ENCODE assay signal across 8 cellular contexts in genomic region chr19:18328340-18329034, GRCh38. TPM values are rescaled to one million over a fixed set of nuclear protein-coding genes. Genes with fewer than 3 reads are reported as not detected.
DNase-seq lines count a peak whose midpoint lies in the region; ATAC-seq and TF ChIP-seq lines count a peak whose summit lies in the region.

No MANE protein-coding gene starts in this region.

- H3K27ac ChIP-seq in IMR-90 (ENCODE audit: insufficient read depth, low read length): peak overlapping the region; percentile 85
- H3K27ac ChIP-seq in OCI-LY3 (ENCODE audit: low read length): peak overlapping the region; percentile 11

- H3K27me3 ChIP-seq in IMR-90 (ENCODE audit: control insufficient read depth, insufficient read depth, low read length) (no peaks in the 10 kb centered on the region; the same call in 1 of the 2 replicates), OCI-LY3 (ENCODE audit: low read depth, low read length) (no peaks in the 10 kb centered on the region), mucosa of stomach (ENCODE audit: control insufficient read depth, insufficient read depth, low read length) (no peaks in the 10 kb centered on the region)

- H2AK9ac ChIP-seq in IMR-90 (replicated peaks; ENCODE audit: low read depth, low read length, poor library complexity): no peak overlapping the region

- peak overlapping the region; percentile 84 for H2AFZ ChIP-seq in IMR-90 (replicated peaks; ENCODE audit: low read length, poor library complexity)
- H2AFZ ChIP-seq in OCI-LY3 (ENCODE audit: low read depth, low read length): peak overlapping the region; percentile 91

- peak overlapping the region; percentile 4; the same call in 1 of the 2 replicates for H4K5ac ChIP-seq in IMR-90 (ENCODE audit: low read depth, low read length)

- peak overlapping the region; percentile 54; the same call in 1 of the 2 replicates for H3K56ac ChIP-seq in IMR-90 (ENCODE audit: extremely low read depth, insufficient read depth, low read length)

- CTCF ChIA-PET in IMR-90 (lab: Yijun Ruan, JAX): interaction anchor here (0.5 to 3.9 kb wide), 13 partner anchors 10 to 128 kb away, joined by 3 to 39 read pairs (median 4); partner anchors contain the start of genes JUND and SSBP4

- peaks cover 0 to 6% of the 10 kb centered on the region in 2 experiments; a peak in 1 of 4 replicates for H3K79me1 ChIP-seq in IMR-90 (ENCODE audit: low read depth in 1 of 2, low read length in 2 of 2)

- peak overlapping the region; percentile 88 for H2BK5ac ChIP-seq in IMR-90 (ENCODE audit: low read depth, low read length, poor library complexity, severe bottlenecking)

- peak overlapping the region; percentile 69 for H2BK120ac ChIP-seq in IMR-90 (ENCODE audit: low read depth, low read length)

- WGBS in IMR-90 (ENCODE audit: extremely low coverage in 2 of 2, insufficient read length in 1 of 2), 2 experiments: 0% methylated on average over 1 of the region's 9 CpGs; no CpG with 5 or more reads in 1 of the 2 experiments

- H4K8ac ChIP-seq in IMR-90 (ENCODE audit: low read depth in 2 of 2, low read length in 2 of 2): peak overlapping the region; percentile 27 to 91

- peak overlapping the region; percentile 92 for H3K14ac ChIP-seq in IMR-90 (replicated peaks; ENCODE audit: low read depth, low read length)

- in situ Hi-C loops in IMR-90 (cut with MboI; ENCODE audit: low sequenced_read_pairs): loop anchor here (10.0 kb wide), 1 partner anchor 134 kb away; the partner anchor contains the start of gene MPV17L2

- peak overlapping the region; percentile 77 for H3K9ac ChIP-seq in IMR-90 (ENCODE audit: low read depth, low read length)
- H3K9ac ChIP-seq in OCI-LY3 (ENCODE audit: low read length): peak overlapping the region; percentile 67
- peak overlapping the region; percentile 70 for H3K9ac ChIP-seq in mucosa of stomach (ENCODE audit: low read length)

- BruUV-seq in IMR-90 (replicated peaks; lab: Mats Ljungman, UMichigan): no TSS peak

- no peak overlapping the region; the same call in 1 of the 2 replicates for H2AK5ac ChIP-seq in IMR-90 (ENCODE audit: low read depth, low read length)

- peak; percentile 99 for TF ChIP-seq CTCF in IMR-90 (conservative IDR thresholded peaks at IDR 0.05; ENCODE audit: low read depth, low read length)
- TF ChIP-seq CTCF in OCI-LY3 (IDR thresholded peaks at IDR 0.05; ENCODE audit: low read depth, low read length): peak; percentile 94

- H3K9me1 ChIP-seq in IMR-90 (ENCODE audit: insufficient read depth, low read length): 0 out of 2 replicates have a peak, but pooled peaks cover 6% of the 10 kb centered on the region

- H3K23ac ChIP-seq in IMR-90 (ENCODE audit: low read depth, low read length): peak overlapping the region; percentile 66; the same call in 1 of the 2 replicates

- H2BK15ac ChIP-seq in IMR-90 (ENCODE audit: low read depth, low read length): peak overlapping the region; percentile 24; the same call in 1 of the 3 replicates

- ATAC-seq in GM21447 (IDR thresholded peaks at IDR 0.05; ENCODE audit: unreplicated experiment) (peak; percentile 86), IMR-90 (ENCODE audit: low read depth) (peak; percentile 100)

- H3K9me3 ChIP-seq in IMR-90 (ENCODE audit: control insufficient read depth, insufficient read depth, low read length) (no peaks in the 10 kb centered on the region), OCI-LY3 (ENCODE audit: insufficient read depth, low read length) (no peaks in the 10 kb centered on the region), mucosa of stomach (ENCODE audit: control insufficient read depth, low read length) (no peaks in the 10 kb centered on the region)

- H4K20me1 ChIP-seq in IMR-90 (ENCODE audit: insufficient read depth, low read length) (no peaks in the 10 kb centered on the region), OCI-LY3 (ENCODE audit: insufficient read depth, low read length) (no peaks in the 10 kb centered on the region)

- H3K79me2 ChIP-seq in OCI-LY3 (ENCODE audit: low read length): no peaks in the 10 kb centered on the region

- peak overlapping the region; percentile 66; the same call in 1 of the 2 replicates for H3K18ac ChIP-seq in IMR-90 (ENCODE audit: low read depth, low read length)

- peak overlapping the region; percentile 75 for H3K4ac ChIP-seq in IMR-90 (ENCODE audit: low read depth, low read length)

- H4K91ac ChIP-seq in IMR-90 (ENCODE audit: insufficient read depth, low read depth, low read length): peak overlapping the region; percentile 63; the same call in 1 of the 2 replicates

- dilution Hi-C loops in IMR-90 (cut with HindIII; ENCODE audit: low sequenced_read_pairs, unreplicated experiment): no loop called here

- POLR2A ChIA-PET in IMR-90 (lab: Charles Lee; ENCODE audit: unreplicated experiment): interaction anchor here (0.5 to 1.6 kb wide), 7 partner anchors 36 to 527 kb away, joined by 3 to 16 read pairs (median 4); partner anchors contain the start of gene JUND

- peak overlapping the region; percentile 80 for H3K4me2 ChIP-seq in IMR-90 (ENCODE audit: low read depth, low read length)
- peak overlapping the region; percentile 96 for H3K4me2 ChIP-seq in OCI-LY3 (ENCODE audit: low read length)

- no peaks in the 10 kb centered on the region for H3K36me3 ChIP-seq in IMR-90 (ENCODE audit: control insufficient read depth, insufficient read depth, low read length)
- H3K36me3 ChIP-seq in OCI-LY3 (replicated peaks; ENCODE audit: low read depth, low read length): no peaks in the 10 kb centered on the region
- H3K36me3 ChIP-seq in mucosa of stomach (ENCODE audit: control insufficient read depth, insufficient read depth, low read length): no peaks in the 10 kb centered on the region

- DNase-seq in D341Med (ENCODE audit: low spot score) (peak; percentile 92), IMR-90 (peak; percentile 97), activated T-cell treated with anti-CD3 and anti-CD28 coated beads for 4 hours (peak; percentile 78), erythroblast (lab: John Stamatoyannopoulos, UW) (peak; percentile 92 to 94)
- peak; percentile 67 to 68 for DNase-seq in stimulated activated CD8-positive, alpha-beta memory T cell treated with anti-CD3 and anti-CD28 coated beads, Interleukin-7, amount 100 ng/mL, for 1 hour (ENCODE audit: low read depth in 2 of 2)

- TF ChIP-seq POLR2A in IMR-90 (IDR thresholded peaks at IDR 0.05; ENCODE audit: low read depth, low read length) (no peak), erythroblast (IDR thresholded peaks at IDR 0.05; ENCODE audit: low read length) (no peak)

- peak; percentile 87 for TF ChIP-seq RAD21 in IMR-90 (IDR thresholded peaks at IDR 0.05; ENCODE audit: low read length)

- H3K4me1 ChIP-seq in IMR-90 (ENCODE audit: control insufficient read depth, insufficient read depth, low read length) (peaks cover 3% of the 10 kb centered on the region), OCI-LY3 (ENCODE audit: low read length) (peaks cover 12% of the 10 kb centered on the region), mucosa of stomach (ENCODE audit: control insufficient read depth, insufficient read depth, low read length) (peaks cover 17% of the 10 kb centered on the region)

- peak overlapping the region; percentile 30; the same call in 1 of the 2 replicates for H2BK20ac ChIP-seq in IMR-90 (ENCODE audit: low read depth, low read length)

- intact Hi-C loops in IMR-90 (cut with micrococcal nuclease): loop anchor here (1.0 kb wide), 1 partner anchor 49 kb away; no protein-coding TSS in a partner anchor

- H3K4me3 ChIP-seq in IMR-90 (ENCODE audit: insufficient read depth, low read depth, low read length) (peak overlapping the region; percentile 35), OCI-LY3 (ENCODE audit: low read length) (peak overlapping the region; percentile 75), mucosa of stomach (ENCODE audit: low read length) (peak overlapping the region; percentile 51)

TF ChIP-seq in IMR-90, 13 proteins besides CTCF, POLR2A, EP300 and RAD21 (continues in another document):
- TF ChIP-seq USF2 (IDR thresholded peaks at IDR 0.05; ENCODE audit: low read depth, low read length) (no peak), ELK1 (IDR thresholded peaks at IDR 0.05; ENCODE audit: borderline replicate concordance, low read depth, low read length) (no peak), SMC3 (IDR thresholded peaks at IDR 0.05; ENCODE audit: low read depth, low read length) (peak; percentile 89)

RNA-seq across cellular contexts. Expression of gene LSM4, which starts 5.6 kb away (rescaled TPM):
- total RNA-seq in IMR-90 (2012; rRNA removed): 44.8 and 88.0 TPM in 2 replicates
- 118 and 157 TPM in 2 replicates for polyA plus RNA-seq in IMR-90 (2012; rRNA removed)
- polyA plus RNA-seq in IMR-90 (2012; cell fraction: cytosol; rRNA removed): 210 and 274 TPM in 2 replicates
- polyA plus RNA-seq in IMR-90 (2012; cell fraction: nucleus; rRNA removed; ENCODE audit: low replicate concordance): 65.4 and 112 TPM in 2 replicates

RNA-seq across cellular contexts. Expression of gene PGPEP1, which starts 11.9 kb away (rescaled TPM):
- 11.1 and 14.3 TPM in 2 replicates for total RNA-seq in IMR-90 (2012; rRNA removed)
- 11.8 and 13.3 TPM in 2 replicates for polyA plus RNA-seq in IMR-90 (2012; rRNA removed)
- polyA plus RNA-seq in IMR-90 (2012; cell fraction: cytosol; rRNA removed): 3.8 and 13.8 TPM in 2 replicates
- polyA plus RNA-seq in IMR-90 (2012; cell fraction: nucleus; rRNA removed; ENCODE audit: low replicate concordance): 32.7 and 36.9 TPM in 2 replicates

RNA-seq across cellular contexts. Expression of gene JUND, which starts 47.1 kb away (rescaled TPM):
- 14.2 and 22.8 TPM in 2 replicates for total RNA-seq in IMR-90 (2012; rRNA removed)
- 77.2 and 101 TPM in 2 replicates for polyA plus RNA-seq in IMR-90 (2012; rRNA removed)
- polyA plus RNA-seq in IMR-90 (2012; cell fraction: cytosol; rRNA removed): 57.0 and 329 TPM in 2 replicates
- polyA plus RNA-seq in IMR-90 (2012; cell fraction: nucleus; rRNA removed; ENCODE audit: low replicate concordance): 200 and 259 TPM in 2 replicates

RNA-seq across cellular contexts. Expression of gene IQCN, which starts 54.2 kb away (rescaled TPM):
- 0.18 and 0.28 TPM in 2 replicates for total RNA-seq in IMR-90 (2012; rRNA removed)
- polyA plus RNA-seq in IMR-90 (2012; rRNA removed): 0.60 and 0.67 TPM in 2 replicates
- 0.24 and 0.29 TPM in 2 replicates for polyA plus RNA-seq in IMR-90 (2012; cell fraction: cytosol; rRNA removed)
- polyA plus RNA-seq in IMR-90 (2012; cell fraction: nucleus; rRNA removed; ENCODE audit: low replicate concordance): 6.1 and 10.8 TPM in 2 replicates

RNA-seq across cellular contexts. Expression of gene GDF15, which starts 57.5 kb away (rescaled TPM):
- 5.6 and 10.3 TPM in 2 replicates for total RNA-seq in IMR-90 (2012; rRNA removed)
- 43.5 and 49.8 TPM in 2 replicates for polyA plus RNA-seq in IMR-90 (2012; rRNA removed)
- polyA plus RNA-seq in IMR-90 (2012; cell fraction: cytosol; rRNA removed): 84.3 and 176 TPM in 2 replicates
- 56.9 and 109 TPM in 2 replicates for polyA plus RNA-seq in IMR-90 (2012; cell fraction: nucleus; rRNA removed; ENCODE audit: low replicate concordance)

Comparison
In these comparisons a context has a peak if more than half of its experiments do, and no peak if none do; other contexts are left out.
1. Peak in every context shown above with its lines: DNase-seq, ATAC-seq, H3K4me3 ChIP-seq and H3K27ac ChIP-seq.